In the genomic region with DNA sequence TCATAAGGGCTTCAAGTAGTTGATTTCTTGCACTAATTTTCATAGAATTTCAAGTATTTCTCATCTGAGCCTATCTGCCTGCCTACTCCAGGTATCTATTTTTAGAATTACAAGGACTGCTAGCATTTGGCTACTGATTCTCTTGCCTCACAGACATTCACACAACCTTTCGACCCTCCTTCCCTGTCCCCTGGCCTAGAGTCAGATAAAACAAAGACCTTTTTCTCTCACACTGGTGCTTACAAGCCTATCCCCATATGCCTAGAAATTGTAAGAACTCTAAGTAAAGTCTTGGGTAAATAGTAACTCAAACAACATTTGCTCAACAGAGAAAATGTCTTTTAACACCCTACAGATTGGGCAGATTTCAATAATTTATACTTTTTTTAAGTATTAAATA, we compare ENCODE assay signal across 1 cellular context.
TF ChIP-seq lines count a peak whose summit lies in the region.

No MANE protein-coding gene starts in this region.

TF ChIP-seq in HepG2, 621 proteins besides CTCF, POLR2A, EP300 and RAD21 (continued from another document):
- TF ChIP-seq HCFC1 (IDR thresholded peaks at IDR 0.05; ENCODE audit: low read depth, low read length), result no peak
- TF ChIP-seq, protein P1, sequence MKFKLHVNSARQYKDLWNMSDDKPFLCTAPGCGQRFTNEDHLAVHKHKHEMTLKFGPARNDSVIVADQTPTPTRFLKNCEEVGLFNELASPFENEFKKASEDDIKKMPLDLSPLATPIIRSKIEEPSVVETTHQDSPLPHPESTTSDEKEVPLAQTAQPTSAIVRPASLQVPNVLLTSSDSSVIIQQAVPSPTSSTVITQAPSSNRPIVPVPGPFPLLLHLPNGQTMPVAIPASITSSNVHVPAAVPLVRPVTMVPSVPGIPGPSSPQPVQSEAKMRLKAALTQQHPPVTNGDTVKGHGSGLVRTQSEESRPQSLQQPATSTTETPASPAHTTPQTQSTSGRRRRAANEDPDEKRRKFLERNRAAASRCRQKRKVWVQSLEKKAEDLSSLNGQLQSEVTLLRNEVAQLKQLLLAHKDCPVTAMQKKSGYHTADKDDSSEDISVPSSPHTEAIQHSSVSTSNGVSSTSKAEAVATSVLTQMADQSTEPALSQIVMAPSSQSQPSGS (CRISPR knock-in tag; IDR thresholded peaks at IDR 0.05), result peak; percentile 55; the same call in 1 of the 2 replicates
- TF ChIP-seq CHD2 (IDR thresholded peaks at IDR 0.05; ENCODE audit: low read depth, low read length), result no peak
- no peak for TF ChIP-seq XBP1 (CRISPR knock-in tag; IDR thresholded peaks at IDR 0.05)
- TF ChIP-seq ZNF160 (CRISPR knock-in tag; IDR thresholded peaks at IDR 0.05), result no peak
- TF ChIP-seq NR2F2 (IDR thresholded peaks at IDR 0.05; ENCODE audit: borderline replicate concordance, low read depth), result peak; percentile 49; the same call in 1 of the 2 replicates
- peak; percentile 65 for TF ChIP-seq CEBPG (CRISPR knock-in tag; IDR thresholded peaks at IDR 0.05)
- no peak for TF ChIP-seq CENPBD1 (CRISPR knock-in tag; IDR thresholded peaks at IDR 0.05; ENCODE audit: borderline replicate concordance, low read depth)
- no peak for TF ChIP-seq DNMT1 (CRISPR knock-in tag; IDR thresholded peaks at IDR 0.05)
- TF ChIP-seq RARA (CRISPR knock-in tag; IDR thresholded peaks at IDR 0.05), result peak; percentile 74
- no peak for TF ChIP-seq KDM6A (CRISPR knock-in tag; IDR thresholded peaks at IDR 0.05; ENCODE audit: low read depth)
- no peak for TF ChIP-seq MAZ (IDR thresholded peaks at IDR 0.05; ENCODE audit: borderline replicate concordance, low read depth, low read length)
- TF ChIP-seq MAZ (CRISPR knock-in tag; IDR thresholded peaks at IDR 0.05; ENCODE audit: low read depth), result no peak
- TF ChIP-seq TAF1 (CRISPR knock-in tag; IDR thresholded peaks at IDR 0.05), result no peak
- TF ChIP-seq HNRNPLL (IDR thresholded peaks at IDR 0.05; ENCODE audit: low read depth, low read length, poor library complexity, severe bottlenecking), result no peak
- TF ChIP-seq BCL3 (CRISPR knock-in tag; IDR thresholded peaks at IDR 0.05), result no peak
- no peak for TF ChIP-seq PHF21A (CRISPR knock-in tag; IDR thresholded peaks at IDR 0.05)
- no peak for TF ChIP-seq ZNF3 (CRISPR knock-in tag; IDR thresholded peaks at IDR 0.05)
- no peak for TF ChIP-seq CAMTA2 (CRISPR knock-in tag; IDR thresholded peaks at IDR 0.05; ENCODE audit: borderline replicate concordance)
- TF ChIP-seq STAG1 (CRISPR knock-in tag; IDR thresholded peaks at IDR 0.05), result peak; percentile 31; the same call in 1 of the 2 replicates
- no peak for TF ChIP-seq ARNTL (CRISPR knock-in tag; IDR thresholded peaks at IDR 0.05)
- peak; percentile 46; the same call in 1 of the 2 replicates for TF ChIP-seq CHD4 (IDR thresholded peaks at IDR 0.05; ENCODE audit: borderline replicate concordance, low read length)
- TF ChIP-seq THAP11 (CRISPR knock-in tag; IDR thresholded peaks at IDR 0.05), result 0 out of 2 replicates have a peak, but pooled peaks have one; percentile 24
- peak; percentile 26; the same call in 1 of the 2 replicates for TF ChIP-seq NR2F6 (IDR thresholded peaks at IDR 0.05)
- TF ChIP-seq NR2F6 (CRISPR knock-in tag; IDR thresholded peaks at IDR 0.05), result peak; percentile 60; the same call in 1 of the 2 replicates
- TF ChIP-seq ARID2 (CRISPR knock-in tag; IDR thresholded peaks at IDR 0.05; ENCODE audit: borderline replicate concordance), result no peak
- 0 out of 2 replicates have a peak, but pooled peaks have one; percentile 24 for TF ChIP-seq SMAD3 (CRISPR knock-in tag; IDR thresholded peaks at IDR 0.05)
- TF ChIP-seq, protein P2, sequence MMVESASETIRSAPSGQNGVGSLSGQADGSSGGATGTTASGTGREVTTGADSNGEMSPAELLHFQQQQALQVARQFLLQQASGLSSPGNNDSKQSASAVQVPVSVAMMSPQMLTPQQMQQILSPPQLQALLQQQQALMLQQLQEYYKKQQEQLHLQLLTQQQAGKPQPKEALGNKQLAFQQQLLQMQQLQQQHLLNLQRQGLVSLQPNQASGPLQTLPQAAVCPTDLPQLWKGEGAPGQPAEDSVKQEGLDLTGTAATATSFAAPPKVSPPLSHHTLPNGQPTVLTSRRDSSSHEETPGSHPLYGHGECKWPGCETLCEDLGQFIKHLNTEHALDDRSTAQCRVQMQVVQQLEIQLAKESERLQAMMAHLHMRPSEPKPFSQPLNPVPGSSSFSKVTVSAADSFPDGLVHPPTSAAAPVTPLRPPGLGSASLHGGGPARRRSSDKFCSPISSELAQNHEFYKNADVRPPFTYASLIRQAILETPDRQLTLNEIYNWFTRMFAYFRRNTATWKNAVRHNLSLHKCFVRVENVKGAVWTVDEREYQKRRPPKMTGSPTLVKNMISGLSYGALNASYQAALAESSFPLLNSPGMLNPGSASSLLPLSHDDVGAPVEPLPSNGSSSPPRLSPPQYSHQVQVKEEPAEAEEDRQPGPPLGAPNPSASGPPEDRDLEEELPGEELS (CRISPR knock-in tag; IDR thresholded peaks at IDR 0.05), result peak; percentile 52; the same call in 1 of the 2 replicates
- TF ChIP-seq ZMYM2 (CRISPR knock-in tag; IDR thresholded peaks at IDR 0.05), result no peak
- TF ChIP-seq RCOR2 (CRISPR knock-in tag; IDR thresholded peaks at IDR 0.05), result 0 out of 2 replicates have a peak, but pooled peaks have one; percentile 49
- TF ChIP-seq, protein P3, sequence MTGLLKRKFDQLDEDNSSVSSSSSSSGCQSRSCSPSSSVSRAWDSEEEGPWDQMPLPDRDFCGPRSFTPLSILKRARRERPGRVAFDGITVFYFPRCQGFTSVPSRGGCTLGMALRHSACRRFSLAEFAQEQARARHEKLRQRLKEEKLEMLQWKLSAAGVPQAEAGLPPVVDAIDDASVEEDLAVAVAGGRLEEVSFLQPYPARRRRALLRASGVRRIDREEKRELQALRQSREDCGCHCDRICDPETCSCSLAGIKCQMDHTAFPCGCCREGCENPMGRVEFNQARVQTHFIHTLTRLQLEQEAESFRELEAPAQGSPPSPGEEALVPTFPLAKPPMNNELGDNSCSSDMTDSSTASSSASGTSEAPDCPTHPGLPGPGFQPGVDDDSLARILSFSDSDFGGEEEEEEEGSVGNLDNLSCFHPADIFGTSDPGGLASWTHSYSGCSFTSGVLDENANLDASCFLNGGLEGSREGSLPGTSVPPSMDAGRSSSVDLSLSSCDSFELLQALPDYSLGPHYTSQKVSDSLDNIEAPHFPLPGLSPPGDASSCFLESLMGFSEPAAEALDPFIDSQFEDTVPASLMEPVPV (CRISPR knock-in tag; IDR thresholded peaks at IDR 0.05), result no peak
- no peak for TF ChIP-seq ZBTB1 (CRISPR knock-in tag; IDR thresholded peaks at IDR 0.05; ENCODE audit: borderline replicate concordance)
- no peak for TF ChIP-seq ZFP36L1 (CRISPR knock-in tag; IDR thresholded peaks at IDR 0.05)
- TF ChIP-seq ZNF644 (CRISPR knock-in tag; IDR thresholded peaks at IDR 0.05; ENCODE audit: low read depth), result no peak
- no peak for TF ChIP-seq ZNF746 (CRISPR knock-in tag; IDR thresholded peaks at IDR 0.05)
- TF ChIP-seq MZF1 (CRISPR knock-in tag; IDR thresholded peaks at IDR 0.05; ENCODE audit: borderline replicate concordance), result no peak
- TF ChIP-seq ZNF891 (CRISPR knock-in tag; IDR thresholded peaks at IDR 0.05), result no peak
- no peak for TF ChIP-seq BHLHE40 (IDR thresholded peaks at IDR 0.05; ENCODE audit: low read length)
- no peak for TF ChIP-seq GATAD1 (CRISPR knock-in tag; IDR thresholded peaks at IDR 0.05)
- peak; percentile 60; the same call in 1 of the 2 replicates for TF ChIP-seq FOXA3 (CRISPR knock-in tag; IDR thresholded peaks at IDR 0.05)
- TF ChIP-seq, protein P4, sequence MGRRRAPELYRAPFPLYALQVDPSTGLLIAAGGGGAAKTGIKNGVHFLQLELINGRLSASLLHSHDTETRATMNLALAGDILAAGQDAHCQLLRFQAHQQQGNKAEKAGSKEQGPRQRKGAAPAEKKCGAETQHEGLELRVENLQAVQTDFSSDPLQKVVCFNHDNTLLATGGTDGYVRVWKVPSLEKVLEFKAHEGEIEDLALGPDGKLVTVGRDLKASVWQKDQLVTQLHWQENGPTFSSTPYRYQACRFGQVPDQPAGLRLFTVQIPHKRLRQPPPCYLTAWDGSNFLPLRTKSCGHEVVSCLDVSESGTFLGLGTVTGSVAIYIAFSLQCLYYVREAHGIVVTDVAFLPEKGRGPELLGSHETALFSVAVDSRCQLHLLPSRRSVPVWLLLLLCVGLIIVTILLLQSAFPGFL (CRISPR knock-in tag; IDR thresholded peaks at IDR 0.05), result no peak
- no peak for TF ChIP-seq ZNF44 (CRISPR knock-in tag; IDR thresholded peaks at IDR 0.05)
- no peak for TF ChIP-seq ZNF253 (CRISPR knock-in tag; IDR thresholded peaks at IDR 0.05; ENCODE audit: borderline replicate concordance)
- TF ChIP-seq HOXA3 (CRISPR knock-in tag; IDR thresholded peaks at IDR 0.05), result 0 out of 2 replicates have a peak, but pooled peaks have one; percentile 16
- no peak for TF ChIP-seq SOX6 (IDR thresholded peaks at IDR 0.05)
- peak; percentile 58 for TF ChIP-seq SOX6 (CRISPR knock-in tag; IDR thresholded peaks at IDR 0.05)
- peak; percentile 75 for TF ChIP-seq GATAD2A (CRISPR knock-in tag; IDR thresholded peaks at IDR 0.05)
- TF ChIP-seq ZNF709 (CRISPR knock-in tag; IDR thresholded peaks at IDR 0.05), result no peak
- peak; percentile 91 for TF ChIP-seq MEF2D (CRISPR knock-in tag; IDR thresholded peaks at IDR 0.05)
- TF ChIP-seq ZFP41 (CRISPR knock-in tag; IDR thresholded peaks at IDR 0.05; ENCODE audit: borderline replicate concordance), result no peak
- TF ChIP-seq PPARG (CRISPR knock-in tag; conservative IDR thresholded peaks at IDR 0.05), result peak; percentile 61
- TF ChIP-seq ZNF570 (CRISPR knock-in tag; IDR thresholded peaks at IDR 0.05; ENCODE audit: borderline replicate concordance), result no peak
- TF ChIP-seq ZFAT (CRISPR knock-in tag; conservative IDR thresholded peaks at IDR 0.05), result no peak
- TF ChIP-seq HDAC2 (CRISPR knock-in tag; IDR thresholded peaks at IDR 0.05), result peak; percentile 47; the same call in 1 of the 2 replicates
- TF ChIP-seq MAFK (conservative IDR thresholded peaks at IDR 0.05 in 1 of 2, IDR thresholded peaks at IDR 0.05 in 1 of 2; ENCODE audit: low read length in 2 of 2), result no peak
- TF ChIP-seq, protein P5, sequence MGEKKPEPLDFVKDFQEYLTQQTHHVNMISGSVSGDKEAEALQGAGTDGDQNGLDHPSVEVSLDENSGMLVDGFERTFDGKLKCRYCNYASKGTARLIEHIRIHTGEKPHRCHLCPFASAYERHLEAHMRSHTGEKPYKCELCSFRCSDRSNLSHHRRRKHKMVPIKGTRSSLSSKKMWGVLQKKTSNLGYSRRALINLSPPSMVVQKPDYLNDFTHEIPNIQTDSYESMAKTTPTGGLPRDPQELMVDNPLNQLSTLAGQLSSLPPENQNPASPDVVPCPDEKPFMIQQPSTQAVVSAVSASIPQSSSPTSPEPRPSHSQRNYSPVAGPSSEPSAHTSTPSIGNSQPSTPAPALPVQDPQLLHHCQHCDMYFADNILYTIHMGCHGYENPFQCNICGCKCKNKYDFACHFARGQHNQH (CRISPR knock-in tag; IDR thresholded peaks at IDR 0.05), result no peak
- TF ChIP-seq CREM (IDR thresholded peaks at IDR 0.05), result peak; percentile 56; the same call in 1 of the 2 replicates
- TF ChIP-seq CREM (CRISPR knock-in tag; IDR thresholded peaks at IDR 0.05), result no peak
- TF ChIP-seq ZNF264 (CRISPR knock-in tag; IDR thresholded peaks at IDR 0.05), result no peak
- no peak for TF ChIP-seq TBP (CRISPR knock-in tag; IDR thresholded peaks at IDR 0.05)
- TF ChIP-seq ISL2 (CRISPR knock-in tag; IDR thresholded peaks at IDR 0.05), result peak; percentile 67
- peak; percentile 66; the same call in 1 of the 2 replicates for TF ChIP-seq NCOR1 (IDR thresholded peaks at IDR 0.05; ENCODE audit: borderline replicate concordance, low read length)
- 0 out of 2 replicates have a peak, but pooled peaks have one; percentile 35 for TF ChIP-seq ZGPAT (CRISPR knock-in tag; IDR thresholded peaks at IDR 0.05)
- peak; percentile 34; the same call in 1 of the 2 replicates for TF ChIP-seq TCF7 (IDR thresholded peaks at IDR 0.05; ENCODE audit: low read depth)
- no peak for TF ChIP-seq ZNF558 (CRISPR knock-in tag; IDR thresholded peaks at IDR 0.05; ENCODE audit: borderline replicate concordance)
- TF ChIP-seq, protein P6, sequence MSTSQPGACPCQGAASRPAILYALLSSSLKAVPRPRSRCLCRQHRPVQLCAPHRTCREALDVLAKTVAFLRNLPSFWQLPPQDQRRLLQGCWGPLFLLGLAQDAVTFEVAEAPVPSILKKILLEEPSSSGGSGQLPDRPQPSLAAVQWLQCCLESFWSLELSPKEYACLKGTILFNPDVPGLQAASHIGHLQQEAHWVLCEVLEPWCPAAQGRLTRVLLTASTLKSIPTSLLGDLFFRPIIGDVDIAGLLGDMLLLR (CRISPR knock-in tag; IDR thresholded peaks at IDR 0.05), result no peak
- TF ChIP-seq ZFP1 (CRISPR knock-in tag; IDR thresholded peaks at IDR 0.05), result no peak
- no peak for TF ChIP-seq MAF1 (CRISPR knock-in tag; IDR thresholded peaks at IDR 0.05; ENCODE audit: borderline replicate concordance)
- peak; percentile 41; the same call in 1 of the 2 replicates for TF ChIP-seq FOXJ3 (CRISPR knock-in tag; IDR thresholded peaks at IDR 0.05; ENCODE audit: borderline replicate concordance)
- TF ChIP-seq KLF16 (CRISPR knock-in tag; IDR thresholded peaks at IDR 0.05), result peak in 1 of 2 experiments; percentile 57; a peak in 1 of 4 replicates
- TF ChIP-seq CEBPB (IDR thresholded peaks at IDR 0.05; ENCODE audit: borderline replicate concordance, low read depth, low read length), result 0 out of 2 replicates have a peak, but pooled peaks have one; percentile 43
- TF ChIP-seq ZNF879 (CRISPR knock-in tag; IDR thresholded peaks at IDR 0.05), result no peak
TF ChIP-seq in HepG2: peak in this region for 40.
